In the genomic region with DNA sequence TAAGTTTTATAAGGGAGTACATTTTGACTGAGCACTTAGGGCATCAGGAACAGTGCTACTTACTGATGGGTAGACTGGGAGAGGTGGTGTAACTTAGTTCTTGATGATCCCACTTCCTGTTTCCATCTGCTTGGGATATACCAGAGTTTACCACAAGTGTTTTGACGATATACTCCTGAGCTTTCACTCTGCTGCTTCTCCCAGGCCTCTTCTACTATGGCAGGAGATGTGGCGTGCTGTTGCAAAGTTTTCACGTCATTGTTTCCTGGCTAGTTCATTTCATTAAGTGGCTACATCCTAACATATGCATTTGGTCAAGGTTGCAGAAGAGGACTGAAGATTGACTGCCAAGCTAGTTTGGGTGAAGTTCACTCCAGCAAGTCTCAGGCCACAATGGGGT, we compare ENCODE assay signal across 20 cellular contexts. TPM values are rescaled to one million over a fixed set of nuclear protein-coding genes. Genes with fewer than 3 reads are reported as not detected.
"Had no signal": no experiment of that assay in that cellular context is flagged by ENCODE, and none has a peak within 500 bp of the region (broad histone marks: within the 10 kb centered on the region; RNA-seq: fewer than 3 reads in every experiment).

No MANE protein-coding gene starts in this region.

- ATAC-seq: activated naive CD8-positive, alpha-beta T cell treated with anti-CD3 and anti-CD28 coated beads, Interleukin-2, amount 50 U/mL, for 24 hours; left colon; stimulated activated naive CD8-positive, alpha-beta T cell treated with anti-CD3 and anti-CD28 coated beads, Interleukin-15, amount 100 ng/mL, for 72 hours had no signal

- H3K4me1 ChIP-seq: breast epithelium, neural progenitor cell had no signal

- H3K9me3 ChIP-seq: ascending aorta, breast epithelium, ovary, testis, upper lobe of left lung had no signal

- DNase-seq: activated CD4-positive, alpha-beta T cell treated with anti-CD3 and anti-CD28 coated beads, Interleukin-2, amount 50 U/mL, for 48 hours; activated naive CD4-positive, alpha-beta T cell treated with anti-CD3 and anti-CD28 coated beads for 36 hours; activated naive CD8-positive, alpha-beta T cell treated with anti-CD3 and anti-CD28 coated beads, Interleukin-2, amount 50 U/mL, for 24 hours; activated T-cell treated with anti-CD3 and anti-CD28 coated beads, Interleukin-2, amount 50 U/mL, for 1 hour; dermis blood vessel endothelial cell; left colon; naive B cell; ovary; stimulated activated CD4-positive, alpha-beta T cell treated with anti-CD3 and anti-CD28 coated beads, Interleukin-1b, Interleukin-23, amount 100 ng/mL, for 48 hours; stimulated activated naive CD8-positive, alpha-beta T cell treated with anti-CD3 and anti-CD28 coated beads, Interleukin-15, amount 100 ng/mL, for 72 hours; testis; upper lobe of left lung had no signal

- H3K36me3 ChIP-seq: breast epithelium, neural progenitor cell, ovary had no signal

- H3K4me3 ChIP-seq: ascending aorta, breast epithelium, lung, neural progenitor cell, ovary, testis, upper lobe of left lung had no signal

- H3K27ac ChIP-seq: epithelial cell of prostate, neural progenitor cell, ovary, testis, upper lobe of left lung, VCaP had no signal

- H3K27me3 ChIP-seq: ascending aorta, breast epithelium, neural progenitor cell, ovary, testis, upper lobe of left lung had no signal

RNA-seq across cellular contexts. Expression of a gene that starts 41.3 kb away (rescaled TPM):
- total RNA-seq: activated T-helper 2 cell treated with anti-CD3 and anti-CD28 coated beads, Interferon-gamma antibody, Interleukin-2, Interleukin-4, amounts not matched to agents 10 μg/mL and 5 μg/mL and 100 μg/mL, durations not matched to agents 14 hours and 24 hours and 36 hours; mononuclear cell had no signal
